14 cellular contexts compared by ENCODE assay signal in genomic region chr11:87473174-87473573, GRCh38.
A peak's percentile ranks its signal among the peaks of the same experiment; 100 is the strongest.
DNase-seq lines count a peak whose midpoint lies in the region; ATAC-seq and TF ChIP-seq lines count a peak whose summit lies in the region.
"Had no signal": no experiment of that assay in that cellular context is flagged by ENCODE, and none has a peak within 500 bp of the region (broad histone marks: within the 10 kb centered on the region; RNA-seq: fewer than 3 reads in every experiment).

No MANE protein-coding gene starts in this region.

- no peaks in the 10 kb centered on the region for H3K79me2 ChIP-seq in H9 (ENCODE audit: insufficient read depth, low read length)

- H3K36me3 Mint-ChIP-seq in H9 (ENCODE audit: insufficient read depth in 1 of 3, low read depth in 3 of 3) = peaks cover 0 to 5% (median 0%) of the 10 kb centered on the region in 3 experiments; a peak in 3 of 7 replicates
- H3K36me3 Mint-ChIP-seq: activated naive CD8-positive, alpha-beta T cell treated with anti-CD3 and anti-CD28 coated beads for 36 hours; naive thymus-derived CD4-positive, alpha-beta T cell had no signal

- no peak overlapping the region for H3K4ac ChIP-seq in H9 (ENCODE audit: low read depth, low read length)

- no peak for ATAC-seq in Right ventricle myocardium superior (ENCODE audit: poor library complexity)
- no peak for ATAC-seq in left cardiac atrium
- no peak for ATAC-seq in HG02642 (IDR thresholded peaks at IDR 0.05; ENCODE audit: poor library complexity, unreplicated experiment)
- ATAC-seq: activated CD8-positive, alpha-beta T cell treated with anti-CD3 and anti-CD28 coated beads, Interleukin-2, amount 10 ng/mL, durations not matched to agents 7 days and 5 days; HepG2; naive thymus-derived CD4-positive, alpha-beta T cell had no signal

- no peak overlapping the region for H3K4me3 Mint-ChIP-seq in H9
- H3K4me3 Mint-ChIP-seq: activated CD8-positive, alpha-beta T cell treated with anti-CD3 and anti-CD28 coated beads, Interleukin-2, amount 10 ng/mL, durations not matched to agents 7 days and 5 days; activated naive CD8-positive, alpha-beta T cell treated with anti-CD3 and anti-CD28 coated beads for 36 hours; naive thymus-derived CD4-positive, alpha-beta T cell had no signal

- H3K79me1 ChIP-seq in H9 (ENCODE audit: insufficient read depth, low read depth, low read length, poor library complexity, severe bottlenecking) = no peaks in the 10 kb centered on the region

- H2BK20ac ChIP-seq in H9 (ENCODE audit: low read depth, low read length, poor library complexity, severe bottlenecking) = no peak overlapping the region

- no peak overlapping the region for H3K4me2 ChIP-seq in H9 (ENCODE audit: insufficient read depth, insufficient read length, low read length)

- no peak overlapping the region for H3T11ph ChIP-seq in H9 (ENCODE audit: low read length)

- no peak overlapping the region for H3K18ac ChIP-seq in H9 (ENCODE audit: insufficient read length, low read depth, low read length)

- intact Hi-C loops in Right ventricle myocardium superior (cut with DNase I) (no loop called here), left cardiac atrium (cut with DNase I) (no loop called here)

- no peak overlapping the region for H2BK120ac ChIP-seq in H9 (ENCODE audit: low read depth, low read length, poor library complexity, severe bottlenecking)

- H2AFZ ChIP-seq in H9 (ENCODE audit: low read length) = no peak overlapping the region

- H4K20me1 ChIP-seq in H9 (ENCODE audit: control insufficient read depth, insufficient read depth, insufficient read length) = no peaks in the 10 kb centered on the region

- DNase-seq in Right ventricle myocardium superior (peak; percentile 36), left cardiac atrium (no peak), T1000 (lab: John Stamatoyannopoulos, UW) (peak; percentile 1), foreskin fibroblast (peak; percentile 80 to 92), superior temporal gyrus (ENCODE audit: extremely low spot score) (peak; percentile 24), COR-L47 (lab: John Stamatoyannopoulos, UW) (no peak), H9 (no peak)
- DNase-seq: activated CD8-positive, alpha-beta T cell treated with anti-CD3 and anti-CD28 coated beads, Interleukin-2, amount 10 ng/mL, durations not matched to agents 7 days and 5 days; activated naive CD8-positive, alpha-beta T cell treated with anti-CD3 and anti-CD28 coated beads for 36 hours; effector memory CD4-positive, alpha-beta T cell; naive thymus-derived CD4-positive, alpha-beta T cell; T-helper 2 cell had no signal

- H3K56ac ChIP-seq in H9 (ENCODE audit: insufficient read length, low read depth, low read length) = no peak overlapping the region

- H3K9me3 ChIP-seq in H9 (ENCODE audit: control insufficient read depth, low read depth, low read length) = no peaks in the 10 kb centered on the region

- no peak overlapping the region for H4K8ac ChIP-seq in H9 (replicated peaks; ENCODE audit: insufficient read length, low read depth, low read length)

- no peaks in the 10 kb centered on the region for H3K23me2 ChIP-seq in H9 (ENCODE audit: insufficient read length, low read depth, low read length, poor library complexity, severe bottlenecking)

- H3K4me3 ChIP-seq in foreskin fibroblast (ENCODE audit: low read depth in 1 of 2, low read length in 2 of 2) = no peak overlapping the region

- no CpG with 5 or more reads among the region's 1 CpG for WGBS in H9 (ENCODE audit: extremely low coverage, insufficient read length, low lambda C conversion rate)

- H3K4me1 Mint-ChIP-seq in H9 = peaks cover 0 to 8% of the 10 kb centered on the region in 2 experiments; a peak in 2 of 4 replicates
- H3K4me1 Mint-ChIP-seq: activated naive CD8-positive, alpha-beta T cell treated with anti-CD3 and anti-CD28 coated beads for 36 hours; naive thymus-derived CD4-positive, alpha-beta T cell had no signal

- no peaks in the 10 kb centered on the region for H3K27me3 Mint-ChIP-seq in H9 (ENCODE audit: low read depth)
- H3K27me3 Mint-ChIP-seq: activated naive CD8-positive, alpha-beta T cell treated with anti-CD3 and anti-CD28 coated beads for 36 hours had no signal

- peak overlapping the region in 1 of 3 experiments; percentile 40; a peak in 1 of 7 replicates for H3K27ac Mint-ChIP-seq in H9
- H3K27ac Mint-ChIP-seq: activated CD8-positive, alpha-beta T cell treated with anti-CD3 and anti-CD28 coated beads, Interleukin-2, amount 10 ng/mL, durations not matched to agents 7 days and 5 days; activated naive CD8-positive, alpha-beta T cell treated with anti-CD3 and anti-CD28 coated beads for 36 hours; naive thymus-derived CD4-positive, alpha-beta T cell had no signal

- H3K27ac ChIP-seq in H9 (ENCODE audit: insufficient read length, low read depth, low read length) = no peak overlapping the region

- no peak overlapping the region for H2AK5ac ChIP-seq in H9 (ENCODE audit: insufficient read length, low read length)

- no peak overlapping the region for H3K9ac ChIP-seq in H9 (ENCODE audit: extremely low read depth, insufficient read length, low read length)

- H4K91ac ChIP-seq in H9 (ENCODE audit: insufficient read length, low read depth, low read length) = no peak overlapping the region

- no peak overlapping the region for H3K23ac ChIP-seq in H9 (ENCODE audit: insufficient read length, low read depth, low read length)

- H2BK15ac ChIP-seq in H9 (ENCODE audit: low read depth, low read length) = no peak overlapping the region

- peaks cover 4 to 7% of the 10 kb centered on the region in 2 experiments; a peak in 3 of 5 replicates for H3K9me3 Mint-ChIP-seq in H9
- H3K9me3 Mint-ChIP-seq: activated naive CD8-positive, alpha-beta T cell treated with anti-CD3 and anti-CD28 coated beads for 36 hours had no signal

- no peak overlapping the region for H2BK12ac ChIP-seq in H9 (ENCODE audit: insufficient read length, low read depth, low read length)

- no peak overlapping the region for H2BK5ac ChIP-seq in H9 (ENCODE audit: insufficient read length, low read length)

- H4K5ac ChIP-seq in H9 (ENCODE audit: insufficient read length, low read depth, low read length) = no peak overlapping the region

- no peaks in the 10 kb centered on the region for H3K27me3 ChIP-seq in H9 (ENCODE audit: insufficient read depth, low read length)

- no peaks in the 10 kb centered on the region; the same call in 1 of the 2 replicates for H3K4me1 ChIP-seq in H9 (ENCODE audit: insufficient read depth, low read length)

- TF ChIP-seq CTCF in foreskin fibroblast (IDR thresholded peaks at IDR 0.05; ENCODE audit: low read depth, low read length) (no peak), H9 (conservative IDR thresholded peaks at IDR 0.05) (no peak)

- no peak overlapping the region for H3K14ac ChIP-seq in H9 (ENCODE audit: insufficient read depth, low read length)

Comparison
In these comparisons a context has a peak if more than half of its experiments do, and no peak if none do; other contexts are left out.
1. DNase-seq: peak in Right ventricle myocardium superior (single experiment), T1000 (single experiment), foreskin fibroblast (2 of 2) and superior temporal gyrus (single experiment); none in left cardiac atrium (single experiment), COR-L47 (single experiment) and H9 (single experiment).